In genomic region chr1:55204997-55205396, GRCh38 we compare ENCODE assay signal across 10 cellular contexts. TPM values are rescaled to one million over a fixed set of nuclear protein-coding genes. Genes with fewer than 3 reads are reported as not detected.
A peak's percentile ranks its signal among the peaks of the same experiment; 100 is the strongest.
DNase-seq lines count a peak whose midpoint lies in the region; ATAC-seq and TF ChIP-seq lines count a peak whose summit lies in the region.
"Had no signal": no experiment of that assay in that cellular context is flagged by ENCODE, and none has a peak within 500 bp of the region (broad histone marks: within the 10 kb centered on the region; RNA-seq: fewer than 3 reads in every experiment).

No MANE protein-coding gene starts in this region.

- H3K4me3 ChIP-seq in liver (ENCODE audit: low read depth in 1 of 3, low read length in 3 of 3) (no peak overlapping the region), colonic mucosa (no peak overlapping the region)

- intact Hi-C loops in colonic mucosa (cut with DNase I): no loop called here

- no peak overlapping the region for H3K9ac ChIP-seq in liver (ENCODE audit: low read depth in 1 of 2, low read length in 2 of 2)
- no peak overlapping the region for H3K9ac ChIP-seq in colonic mucosa (ENCODE audit: low read depth in 2 of 2, low read length in 2 of 2)

- H3K9me3 ChIP-seq in liver (ENCODE audit: control insufficient read depth in 4 of 4, low read length in 3 of 4) (no peaks in the 10 kb centered on the region), colonic mucosa (no peaks in the 10 kb centered on the region)

- peak overlapping the region; percentile 4 to 34 for H3K27ac ChIP-seq in liver (ENCODE audit: low read depth in 1 of 2, low read length in 2 of 2)
- H3K27ac ChIP-seq in colonic mucosa: no peak overlapping the region
- no peak overlapping the region for H3K27ac ChIP-seq in foreskin keratinocyte

- TF ChIP-seq CTCF in liver (IDR thresholded peaks at IDR 0.05; ENCODE audit: low read depth, low read length, missing input control) (no peak), colonic mucosa (IDR thresholded peaks at IDR 0.05) (no peak), foreskin keratinocyte (conservative IDR thresholded peaks at IDR 0.05) (no peak)

- H3K4me1 ChIP-seq in liver (ENCODE audit: control insufficient read depth in 4 of 4, insufficient read depth in 4 of 4, low read length in 3 of 4) (peaks cover 0 to 6% (median 1%) of the 10 kb centered on the region in 4 donors), colonic mucosa (peaks cover 4% of the 10 kb centered on the region), foreskin keratinocyte (no peaks in the 10 kb centered on the region)

- TF ChIP-seq RAD21 in liver (IDR thresholded peaks at IDR 0.05): no peak

- H3K27me3 ChIP-seq in liver (ENCODE audit: control insufficient read depth in 4 of 4, insufficient read depth in 4 of 4, low read length in 3 of 4) (no peaks in the 10 kb centered on the region), colonic mucosa (no peaks in the 10 kb centered on the region), foreskin keratinocyte (no peaks in the 10 kb centered on the region)

- ATAC-seq in GM18519 (IDR thresholded peaks at IDR 0.05; ENCODE audit: low FRiP score, unreplicated experiment): peak; percentile 64
- ATAC-seq in GM21717 (IDR thresholded peaks at IDR 0.05; ENCODE audit: unreplicated experiment): peak; percentile 92
- peak; percentile 68 for ATAC-seq in HG03575 (IDR thresholded peaks at IDR 0.05; ENCODE audit: extremely low read depth, insufficient number of reproducible peaks, low FRiP score, unreplicated experiment)
- ATAC-seq in foreskin keratinocyte: no peak

- 20% methylated on average over 1 of the region's 1 CpG for WGBS in liver

- H3K36me3 ChIP-seq in liver (ENCODE audit: control insufficient read depth in 4 of 4, insufficient read depth in 3 of 4, low read depth in 1 of 4, low read length in 3 of 4): no peaks in the 10 kb centered on the region
- no peaks in the 10 kb centered on the region for H3K36me3 ChIP-seq in colonic mucosa

- no peak for DNase-seq in colonic mucosa
- DNase-seq in foreskin keratinocyte: no peak
- no peak for DNase-seq in stimulated activated CD4-positive, alpha-beta T cell treated with anti-CD3 and anti-CD28 coated beads, Interleukin-2, amount 100 ng/mL, for 48 hours
- DNase-seq in germinal center (ENCODE audit: low spot score): no peak
- DNase-seq: activated naive CD4-positive, alpha-beta T cell; NCI-H774 had no signal

TF ChIP-seq in liver, 16 proteins besides CTCF, POLR2A, EP300 and RAD21:
- TF ChIP-seq ATF3 (IDR thresholded peaks at IDR 0.05) (peak; percentile 59), GABPA (IDR thresholded peaks at IDR 0.05 in 1 of 2, conservative IDR thresholded peaks at IDR 0.05 in 1 of 2) (no peak), YY1 (IDR thresholded peaks at IDR 0.05) (peak; percentile 68), RXRA (IDR thresholded peaks at IDR 0.05) (peak; percentile 83 to 88), NR2F2 (IDR thresholded peaks at IDR 0.05) (peak; percentile 89), HNF4A (conservative IDR thresholded peaks at IDR 0.05) (peak; percentile 55 to 58), HNF4G (IDR thresholded peaks at IDR 0.05) (no peak), SP1 (IDR thresholded peaks at IDR 0.05) (peak; percentile 39), ZBTB33 (IDR thresholded peaks at IDR 0.05) (peak; percentile 13), MAX (IDR thresholded peaks at IDR 0.05) (no peak), JUND (IDR thresholded peaks at IDR 0.05) (peak; percentile 62 to 76)

RNA-seq across cellular contexts. Expression of gene USP24, which starts 10.2 kb away (rescaled TPM):
- total RNA-seq in liver: 10 to 100 TPM; 33.6 to 75.8 TPM
- polyA plus RNA-seq in liver: 1 to 10 TPM; 7.0 TPM
- 10 to 100 TPM; 31.8 to 34.9 TPM for total RNA-seq in colonic mucosa
- total RNA-seq in foreskin keratinocyte: 42.4 and 45.3 TPM in 2 replicates
- polyA plus RNA-seq in foreskin keratinocyte: 12.1 and 17.2 TPM in 2 replicates

Comparison
In these comparisons a context has a peak if more than half of its experiments do, and no peak if none do; other contexts are left out.
1. H3K27ac ChIP-seq: peak in liver (2 of 2); none in colonic mucosa (single experiment) and foreskin keratinocyte (single experiment).